ENCODE assay signal across 15 cellular contexts in the genomic region with DNA sequence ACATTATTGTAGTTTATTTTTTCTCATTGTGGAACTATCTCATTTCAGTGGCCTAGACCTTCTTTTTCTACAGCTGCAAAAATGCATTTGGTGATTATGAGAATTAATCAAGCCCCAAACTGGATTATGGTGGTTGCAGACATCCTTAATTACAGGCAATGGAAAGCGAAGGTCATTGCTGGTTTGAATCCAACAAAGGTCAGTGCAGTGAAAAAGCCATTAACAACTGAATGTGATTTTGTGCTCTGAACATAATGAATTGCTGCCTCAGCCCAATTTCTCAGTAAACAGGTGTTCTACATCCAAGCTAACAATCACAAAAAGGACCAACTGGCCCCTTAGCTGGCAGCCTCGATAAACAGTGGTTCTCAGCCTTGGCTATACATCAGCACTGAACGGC.
DNase-seq lines count a peak whose midpoint lies in the region; TF ChIP-seq lines count a peak whose summit lies in the region.
"Had no signal": no experiment of that assay in that cellular context is flagged by ENCODE, and none has a peak within 500 bp of the region (broad histone marks: within the 10 kb centered on the region; RNA-seq: fewer than 3 reads in every experiment).

No MANE protein-coding gene starts in this region.

- H3K4me3 ChIP-seq in SK-N-SH (ENCODE audit: low read depth in 2 of 2, low read length in 1 of 2) = no peak overlapping the region
- H3K4me3 ChIP-seq: BLaER1, GM23338 had no signal

- H3F3A ChIP-seq in SK-N-SH (replicated peaks; ENCODE audit: insufficient read depth) = no peaks in the 10 kb centered on the region

- peak overlapping the region in 1 of 2 experiments; percentile 91; a peak in 2 of 4 replicates for H3K27ac ChIP-seq in SK-N-SH (ENCODE audit: low read depth in 2 of 2, low read length in 1 of 2)
- H3K27ac ChIP-seq: BLaER1 had no signal

- H3K9me2 ChIP-seq in SK-N-SH = no peaks in the 10 kb centered on the region

- peak; percentile 24 for TF ChIP-seq RAD21 in SK-N-SH (IDR thresholded peaks at IDR 0.05; ENCODE audit: low read length)

- 47% methylated on average over 3 of the region's 3 CpGs for WGBS in SK-N-SH (ENCODE audit: low lambda C conversion rate)

- CTCF ChIA-PET in SK-N-SH (lab: Yijun Ruan, JAX) = interaction anchor here (1.1 to 1.3 kb wide), 3 partner anchors 30 to 1483 kb away, joined by 3 to 4 read pairs (median 3); no protein-coding TSS in a partner anchor

- no peaks in the 10 kb centered on the region for H3K79me2 ChIP-seq in SK-N-SH (ENCODE audit: insufficient read depth)

- no peaks in the 10 kb centered on the region for H3K36me3 ChIP-seq in SK-N-SH (replicated peaks in 1 of 2; ENCODE audit: control insufficient read depth in 1 of 2, insufficient read depth in 2 of 2, low read length in 1 of 2)
- H3K36me3 ChIP-seq: BLaER1 had no signal

- POLR2A ChIA-PET in SK-N-SH (lab: Yijun Ruan, JAX) = no interaction called here

- H2AFZ ChIP-seq in SK-N-SH (ENCODE audit: low read depth) = no peak overlapping the region
- H2AFZ ChIP-seq: GM23338 had no signal

- H3K27me3 ChIP-seq in SK-N-SH (ENCODE audit: insufficient read depth) = no peaks in the 10 kb centered on the region
- H3K27me3 ChIP-seq: BLaER1 had no signal

- no peak overlapping the region for H3K9ac ChIP-seq in SK-N-SH
- H3K9ac ChIP-seq: BLaER1 had no signal

- TF ChIP-seq EP300 in SK-N-SH (IDR thresholded peaks at IDR 0.05; ENCODE audit: borderline replicate concordance in 1 of 2, low read depth in 1 of 2, low read length in 1 of 2) = peak in 1 of 2 experiments; percentile 93; a peak in 2 of 4 replicates

- no peak overlapping the region for H3K4me2 ChIP-seq in SK-N-SH
- H3K4me2 ChIP-seq: BLaER1, GM23338 had no signal

- H3K9me3 ChIP-seq in SK-N-SH = no peaks in the 10 kb centered on the region
- H3K9me3 ChIP-seq: BLaER1 had no signal

- no peaks in the 10 kb centered on the region for H4K20me1 ChIP-seq in SK-N-SH (ENCODE audit: insufficient read depth)
- H4K20me1 ChIP-seq: BLaER1 had no signal

- TF ChIP-seq CTCF in SK-N-SH (IDR thresholded peaks at IDR 0.05) = no peak

- DNase-seq in NCI-H748 (lab: John Stamatoyannopoulos, UW; ENCODE audit: unreplicated experiment) = peak; percentile 38
- DNase-seq in NCI-H748 treated with DMSO at 0.1 percent for 48 hours (lab: John Stamatoyannopoulos, UW) = no peak
- DNase-seq in SK-N-SH = peak; percentile 36
- DNase-seq in left kidney (ENCODE audit: low read depth, low spot score) = peak; percentile 66
- DNase-seq in SIG-M5 treated with dmso at 0.1 percent for 504 hours (lab: John Stamatoyannopoulos, UW; ENCODE audit: unreplicated experiment) = no peak
- DNase-seq in hippocampal formation (lab: John Stamatoyannopoulos, UW) = no peak
- no peak for DNase-seq in DMS79 (lab: John Stamatoyannopoulos, UW)
- DNase-seq: 8988T; CD4-positive, alpha-beta memory T cell; DMS153; DMS79 treated with DMSO at 0.1 percent for 48 hours; GF-D8; HCEC 1CT had no signal

- H3K4me1 ChIP-seq in SK-N-SH (ENCODE audit: control insufficient read depth in 1 of 2, insufficient read depth in 2 of 2, low read depth in 1 of 2, low read length in 1 of 2) = peaks cover 0 to 11% of the 10 kb centered on the region in 2 experiments; a peak in 2 of 4 replicates
- H3K4me1 ChIP-seq: BLaER1 had no signal

TF ChIP-seq in SK-N-SH, 30 proteins besides CTCF, POLR2A, EP300 and RAD21:
- TF ChIP-seq TCF12 (IDR thresholded peaks at IDR 0.05) (no peak), PBX3 (IDR thresholded peaks at IDR 0.05) (no peak), FOSL2 (IDR thresholded peaks at IDR 0.05; ENCODE audit: borderline replicate concordance, low read depth) (no peak), FOXJ3 (CRISPR knock-in tag; IDR thresholded peaks at IDR 0.05) (peak; percentile 81; the same call in 1 of the 2 replicates), CHD2 (IDR thresholded peaks at IDR 0.05; ENCODE audit: low read length, partially characterized antibody) (peak; percentile 85), TEAD4 (IDR thresholded peaks at IDR 0.05; ENCODE audit: borderline replicate concordance, insufficient read depth) (no peak), RCOR1 (IDR thresholded peaks at IDR 0.05; ENCODE audit: low read length) (peak; percentile 89; the same call in 1 of the 2 replicates), GATA2 (CRISPR knock-in tag; IDR thresholded peaks at IDR 0.05) (peak; percentile 53)

Comparison
In these comparisons a context has a peak if more than half of its experiments do, and no peak if none do; other contexts are left out.
1. DNase-seq: peak in NCI-H748 (single experiment), SK-N-SH (single experiment) and left kidney (single experiment); none in NCI-H748 treated with DMSO at 0.1 percent for 48 hours (single experiment), SIG-M5 treated with dmso at 0.1 percent for 504 hours (single experiment), hippocampal formation (0 of 2) and DMS79 (single experiment).